Comparison of ENCODE assay signal across 8 cellular contexts in the genomic region with DNA sequence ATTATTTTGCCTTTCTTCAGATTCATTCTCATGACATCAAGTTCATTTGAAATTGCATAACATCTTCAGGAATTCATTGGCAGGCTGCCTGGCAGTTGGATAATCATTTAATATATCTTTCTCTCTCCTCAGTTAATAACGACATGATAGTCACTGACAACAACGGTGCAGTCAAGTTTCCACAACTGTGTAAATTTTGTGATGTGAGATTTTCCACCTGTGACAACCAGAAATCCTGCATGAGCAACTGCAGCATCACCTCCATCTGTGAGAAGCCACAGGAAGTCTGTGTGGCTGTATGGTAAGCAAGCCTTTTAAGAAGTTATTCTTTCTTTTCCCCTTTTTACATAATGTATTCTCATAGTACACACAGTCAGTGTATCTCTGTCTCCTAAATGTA. TPM values are rescaled to one million over a fixed set of nuclear protein-coding genes. Genes with fewer than 3 reads are reported as not detected.
DNase-seq lines count a peak whose midpoint lies in the region; ATAC-seq lines count a peak whose summit lies in the region.

No MANE protein-coding gene starts in this region.

- in situ Hi-C loops in Caki2 (cut with HindIII; ENCODE audit: low pct_unique_long_range_greater_than_20kb, low sequenced_read_pairs), result no loop called here

- H3K36me3 Mint-ChIP-seq in IgD-negative memory B cell, result peaks cover 6% of the 10 kb centered on the region
- H3K36me3 Mint-ChIP-seq in activated T-helper 2 cell treated with anti-CD3 and anti-CD28 coated beads, Interferon-gamma antibody, Interleukin-2, Interleukin-4, amounts not matched to agents 10 μg/mL and 5 μg/mL and 100 μg/mL, durations not matched to agents 14 hours and 24 hours and 36 hours (ENCODE audit: low read depth), result peaks cover 58% of the 10 kb centered on the region

- no peaks in the 10 kb centered on the region for H3K9me3 Mint-ChIP-seq in IgD-negative memory B cell
- no peaks in the 10 kb centered on the region for H3K9me3 Mint-ChIP-seq in activated T-helper 2 cell treated with anti-CD3 and anti-CD28 coated beads, Interferon-gamma antibody, Interleukin-2, Interleukin-4, amounts not matched to agents 10 μg/mL and 5 μg/mL and 100 μg/mL, durations not matched to agents 14 hours and 24 hours and 36 hours
- H3K9me3 Mint-ChIP-seq in stimulated activated naive CD8-positive, alpha-beta T cell treated with anti-CD3 and anti-CD28 coated beads, Interleukin-15, amount 100 ng/mL, for 72 hours, result no peaks in the 10 kb centered on the region

- WGBS in right cardiac atrium, result under 1% methylated on average over 2 of the region's 2 CpGs

- peaks cover 29% of the 10 kb centered on the region for H3K4me1 ChIP-seq in right cardiac atrium (ENCODE audit: control insufficient read depth, insufficient read depth, low read length)

- no peaks in the 10 kb centered on the region for H3K27me3 ChIP-seq in right cardiac atrium (ENCODE audit: control insufficient read depth, insufficient read depth)

- peak; percentile 67 for ATAC-seq in GM21390 (IDR thresholded peaks at IDR 0.05; ENCODE audit: unreplicated experiment)
- ATAC-seq in right cardiac atrium, result peak in 1 of 2 donors; percentile 12
- ATAC-seq in stimulated activated naive CD8-positive, alpha-beta T cell treated with anti-CD3 and anti-CD28 coated beads, Interleukin-15, amount 100 ng/mL, for 72 hours, result peak; percentile 69

- H3K4me3 ChIP-seq in right cardiac atrium (ENCODE audit: low read length), result no peak overlapping the region

- intact Hi-C loops in activated T-helper 2 cell treated with anti-CD3 and anti-CD28 coated beads, Interferon-gamma antibody, Interleukin-2, Interleukin-4, amounts not matched to agents 10 μg/mL and 5 μg/mL and 100 μg/mL, durations not matched to agents 14 hours and 24 hours and 36 hours (cut with micrococcal nuclease), result loop anchor here (1.0 to 5.0 kb wide), 4 partner anchors 9 to 888 kb away; partner anchors contain the start of gene STT3B
- intact Hi-C loops in right cardiac atrium (cut with DNase I), result no loop called here

- peaks cover 73 to 83% (median 75%) of the 10 kb centered on the region in 3 donors for H3K4me1 Mint-ChIP-seq in IgD-negative memory B cell
- peaks cover 88% of the 10 kb centered on the region for H3K4me1 Mint-ChIP-seq in activated T-helper 2 cell treated with anti-CD3 and anti-CD28 coated beads, Interferon-gamma antibody, Interleukin-2, Interleukin-4, amounts not matched to agents 10 μg/mL and 5 μg/mL and 100 μg/mL, durations not matched to agents 14 hours and 24 hours and 36 hours (ENCODE audit: low read depth)
- peaks cover 82% of the 10 kb centered on the region for H3K4me1 Mint-ChIP-seq in stimulated activated naive CD8-positive, alpha-beta T cell treated with anti-CD3 and anti-CD28 coated beads, Interleukin-15, amount 100 ng/mL, for 72 hours

- peak; percentile 37 for DNase-seq in Caki2 (ENCODE audit: low read depth)
- no peak for DNase-seq in activated T-helper 2 cell treated with anti-CD3 and anti-CD28 coated beads, Interferon-gamma antibody, Interleukin-2, Interleukin-4, amounts not matched to agents 10 μg/mL and 5 μg/mL and 100 μg/mL, durations not matched to agents 14 hours and 24 hours and 36 hours (ENCODE audit: low spot score)
- peak in 2 of 3 donors; percentile 39 to 74 for DNase-seq in right cardiac atrium
- DNase-seq in stimulated activated naive CD8-positive, alpha-beta T cell treated with anti-CD3 and anti-CD28 coated beads, Interleukin-15, amount 100 ng/mL, for 72 hours, result peak in 1 of 2 donors; percentile 73
- no peak for DNase-seq in DMS79 treated with DMSO at 0.1 percent for 48 hours (lab: John Stamatoyannopoulos, UW)
- no peak for DNase-seq in NCI-H1417 treated with DMSO at 0.1 percent for 48 hours (lab: John Stamatoyannopoulos, UW)

- H3K27ac Mint-ChIP-seq in IgD-negative memory B cell, result peak overlapping the region; percentile 67 to 92 (median 83)
- H3K27ac Mint-ChIP-seq in activated T-helper 2 cell treated with anti-CD3 and anti-CD28 coated beads, Interferon-gamma antibody, Interleukin-2, Interleukin-4, amounts not matched to agents 10 μg/mL and 5 μg/mL and 100 μg/mL, durations not matched to agents 14 hours and 24 hours and 36 hours, result peak overlapping the region; percentile 95
- peak overlapping the region; percentile 74 to 99 for H3K27ac Mint-ChIP-seq in stimulated activated naive CD8-positive, alpha-beta T cell treated with anti-CD3 and anti-CD28 coated beads, Interleukin-15, amount 100 ng/mL, for 72 hours

- H3K9me3 ChIP-seq in right cardiac atrium (ENCODE audit: control insufficient read depth, low read length), result no peaks in the 10 kb centered on the region

- peak overlapping the region; percentile 51 to 93 (median 71) for H3K4me3 Mint-ChIP-seq in IgD-negative memory B cell
- H3K4me3 Mint-ChIP-seq in activated T-helper 2 cell treated with anti-CD3 and anti-CD28 coated beads, Interferon-gamma antibody, Interleukin-2, Interleukin-4, amounts not matched to agents 10 μg/mL and 5 μg/mL and 100 μg/mL, durations not matched to agents 14 hours and 24 hours and 36 hours (ENCODE audit: low read depth), result peak overlapping the region; percentile 64
- H3K4me3 Mint-ChIP-seq in stimulated activated naive CD8-positive, alpha-beta T cell treated with anti-CD3 and anti-CD28 coated beads, Interleukin-15, amount 100 ng/mL, for 72 hours, result peak overlapping the region; percentile 60 to 73

- H3K27ac ChIP-seq in right cardiac atrium (ENCODE audit: low read length), result no peak overlapping the region

- H3K27me3 Mint-ChIP-seq in IgD-negative memory B cell, result no peaks in the 10 kb centered on the region
- no peaks in the 10 kb centered on the region for H3K27me3 Mint-ChIP-seq in activated T-helper 2 cell treated with anti-CD3 and anti-CD28 coated beads, Interferon-gamma antibody, Interleukin-2, Interleukin-4, amounts not matched to agents 10 μg/mL and 5 μg/mL and 100 μg/mL, durations not matched to agents 14 hours and 24 hours and 36 hours (ENCODE audit: low read depth)
- no peaks in the 10 kb centered on the region for H3K27me3 Mint-ChIP-seq in stimulated activated naive CD8-positive, alpha-beta T cell treated with anti-CD3 and anti-CD28 coated beads, Interleukin-15, amount 100 ng/mL, for 72 hours

RNA-seq across cellular contexts. Expression of gene TGFBR2, which starts 38.2 kb away (rescaled TPM):
- 41.2 and 44.5 TPM in 2 replicates for total RNA-seq in Caki2 (2014; rRNA removed; shearing (Covaris generic); ENCODE audit: low replicate concordance)
- polyA plus RNA-seq in IgD-negative memory B cell, result 76.8 TPM
- total RNA-seq in activated T-helper 2 cell treated with anti-CD3 and anti-CD28 coated beads, Interferon-gamma antibody, Interleukin-2, Interleukin-4, amounts not matched to agents 10 μg/mL and 5 μg/mL and 100 μg/mL, durations not matched to agents 14 hours and 24 hours and 36 hours, result 19.5 and 19.8 TPM in 2 replicates
- total RNA-seq in right cardiac atrium, result 100 to 1,000 TPM; 196 to 255 (median 212) TPM
- 77.7 TPM for polyA plus RNA-seq in right cardiac atrium

Comparison
In these comparisons a context has a peak if more than half of its experiments do, and no peak if none do; other contexts are left out.
1. DNase-seq: peak in Caki2 (single experiment) and right cardiac atrium (2 of 3); none in activated T-helper 2 cell treated with anti-CD3 and anti-CD28 coated beads, Interferon-gamma antibody, Interleukin-2, Interleukin-4, amounts not matched to agents 10 μg/mL and 5 μg/mL and 100 μg/mL, durations not matched to agents 14 hours and 24 hours and 36 hours (single experiment), DMS79 treated with DMSO at 0.1 percent for 48 hours (single experiment) and NCI-H1417 treated with DMSO at 0.1 percent for 48 hours (single experiment).
2. Peak in every context shown above with its lines, with median percentiles within 50 percentile points of each other: H3K27ac Mint-ChIP-seq and H3K4me3 Mint-ChIP-seq.